Comparison of ENCODE assay signal across 10 cellular contexts in the genomic region with DNA sequence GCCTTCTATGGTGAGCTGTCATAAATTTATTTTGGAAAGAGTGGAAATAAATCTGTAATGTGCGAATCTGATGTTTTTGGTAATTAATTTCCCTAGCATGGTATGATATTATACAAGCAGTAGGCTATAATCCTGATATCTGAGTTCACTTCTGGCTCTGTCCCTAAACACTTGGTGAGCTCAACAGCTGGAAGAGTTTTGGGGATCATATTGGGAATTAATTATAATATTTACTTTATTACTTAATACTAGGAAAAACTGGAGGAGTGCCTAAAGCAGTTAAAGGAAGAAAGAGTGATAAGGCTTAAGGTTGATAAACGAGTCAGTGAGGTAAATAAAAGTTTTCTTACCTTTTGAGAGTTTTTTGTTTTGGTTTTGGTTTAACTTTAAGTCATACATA.
"Had no signal": no experiment of that assay in that cellular context is flagged by ENCODE, and none has a peak within 500 bp of the region (broad histone marks: within the 10 kb centered on the region; RNA-seq: fewer than 3 reads in every experiment).

No MANE protein-coding gene starts in this region.

- H3K4me3 ChIP-seq: GM23248, GM23338, HAP-1 had no signal

- H3K4me1 ChIP-seq: HAP-1 had no signal

- H3K4me1 Mint-ChIP-seq: GM23338, H9 had no signal

- H3K9me3 Mint-ChIP-seq: GM23338, H9, HFFc6 had no signal

- H3K4me3 Mint-ChIP-seq: GM23338, H9, HFFc6 had no signal

- ATAC-seq: GM23338, HCT116 had no signal

- H3K9me3 ChIP-seq: HAP-1 had no signal

- DNase-seq: GM23248, GOT3, H7, H9, HCEC 1CT, HFFc6 had no signal

- FAIRE-seq: H1 had no signal

- H3K27ac ChIP-seq: GM23248 had no signal

- H3K27ac Mint-ChIP-seq: GM23338, H9, HFFc6 had no signal
